26 cellular contexts compared by ENCODE assay signal in the genomic region with DNA sequence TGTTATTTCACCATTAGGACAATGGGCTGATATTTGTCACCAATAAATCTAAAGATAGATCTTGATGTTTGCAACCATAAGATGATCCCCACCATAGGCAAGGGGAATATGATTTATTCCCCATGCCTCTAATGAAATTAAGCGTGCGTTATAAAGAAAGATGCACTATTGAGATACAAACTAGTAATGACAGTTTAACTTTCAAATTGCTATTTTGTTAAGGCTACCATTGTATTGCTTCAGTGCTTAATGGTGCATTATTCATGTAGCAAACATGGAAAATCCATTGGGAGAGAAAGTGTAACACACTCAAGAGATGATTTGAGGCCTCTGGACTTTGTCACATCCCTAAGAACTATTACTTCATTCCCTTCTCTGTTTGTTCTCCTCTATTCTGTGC.
"Had no signal": no experiment of that assay in that cellular context is flagged by ENCODE, and none has a peak within 500 bp of the region (broad histone marks: within the 10 kb centered on the region; RNA-seq: fewer than 3 reads in every experiment).

No MANE protein-coding gene starts in this region.

- H3K4me3 ChIP-seq: stomach, suprapubic skin, testis, thoracic aorta, thyroid gland, tibial artery, tibial nerve, transverse colon, upper lobe of left lung, upper lobe of right lung, uterus, vagina had no signal

- H3K9me3 ChIP-seq: stomach, suprapubic skin, testis, thoracic aorta, thyroid gland, tibial artery, tibial nerve, transverse colon, upper lobe of left lung, upper lobe of right lung, uterus, vagina had no signal

- H3K36me3 ChIP-seq: stomach, suprapubic skin, thoracic aorta, thyroid gland, tibial artery, tibial nerve, transverse colon, upper lobe of left lung, upper lobe of right lung, uterus, vagina had no signal

- H3K27ac ChIP-seq: stomach, suprapubic skin, testis, thoracic aorta, thyroid gland, tibial artery, tibial nerve, transverse colon, upper lobe of left lung, upper lobe of right lung, uterus, vagina had no signal

- H3K27me3 ChIP-seq: testis, thyroid gland, tibial artery, tibial nerve, transverse colon, upper lobe of left lung, upper lobe of right lung, uterus, vagina had no signal

- ATAC-seq: stimulated activated effector memory CD8-positive, alpha-beta T cell treated with anti-CD3 and anti-CD28 coated beads, Interleukin-12 subunit alpha, Interleukin-12 subunit beta, amount 100 ng/mL, for 72 hours; stimulated activated memory B cell treated with anti-CD40 and anti-IgM and Interleukin-4, amounts not matched to agents 10 μg/mL and 1 μg/mL and 100 μg/mL, for 72 hours; stimulated activated naive B cell treated with anti-CD40 and anti-IgM and Interleukin-4, amounts not matched to agents 10 μg/mL and 1 μg/mL and 100 μg/mL, for 72 hours; stimulated activated naive CD8-positive, alpha-beta T cell treated with anti-CD3 and anti-CD28 coated beads, Interleukin-15, amount 100 ng/mL, for 72 hours; stimulated activated naive CD8-positive, alpha-beta T cell treated with anti-CD3 and anti-CD28 coated beads, Interleukin-15, Interleukin-2, amounts not matched to agents 100 U/mL and 50 U/mL, for 24 hours; upper lobe of right lung had no signal

- DNase-seq: stimulated activated CD4-positive, alpha-beta T cell treated with anti-CD3 and anti-CD28 coated beads, Interleukin-2, amount 100 ng/mL, for 48 hours; stimulated activated CD4-positive, alpha-beta T cell treated with anti-CD3 and anti-CD28 coated beads, Interleukin-4, amount 100 ng/mL, for 1 hour; stimulated activated CD4-positive, alpha-beta T cell treated with anti-CD3 and anti-CD28 coated beads, Interleukin-4, amount 100 ng/mL, for 24 hours; stimulated activated CD4-positive, alpha-beta T cell treated with anti-CD3 and anti-CD28 coated beads, Interleukin-4, amount 100 ng/mL, for 4 hours; stimulated activated CD8-positive, alpha-beta memory T cell treated with anti-CD3 and anti-CD28 coated beads, Interleukin-4, amount 100 ng/mL, for 48 hours; stimulated activated naive B cell treated with anti-CD40 and anti-IgM and Interleukin-4, amounts not matched to agents 10 μg/mL and 1 μg/mL and 100 μg/mL, for 72 hours; stimulated activated naive CD4-positive, alpha-beta T cell; stimulated activated naive CD4-positive, alpha-beta T cell treated with Interleukin-2 at 50 U/mL for 16 hours; stimulated activated naive CD8-positive, alpha-beta T cell treated with anti-CD3 and anti-CD28 coated beads, Interleukin-15, amount 100 ng/mL, for 72 hours; stimulated activated naive CD8-positive, alpha-beta T cell treated with anti-CD3 and anti-CD28 coated beads, Interleukin-15, Interleukin-2, amounts not matched to agents 100 U/mL and 50 U/mL, for 24 hours; stomach; substantia nigra; testis; thyroid gland; tibial artery; transverse colon; trophoblast cell; upper lobe of left lung; upper lobe of right lung; uterus had no signal

- H3K4me1 ChIP-seq: stomach, suprapubic skin, testis, thyroid gland, tibial artery, transverse colon, upper lobe of left lung, upper lobe of right lung, uterus, vagina had no signal
